In genomic region chr3:112822116-112823055, GRCh38 we compare ENCODE assay signal across 2 cellular contexts.
A peak's percentile ranks its signal among the peaks of the same experiment; 100 is the strongest.
TF ChIP-seq lines count a peak whose summit lies in the region.

No MANE protein-coding gene starts in this region.

TF ChIP-seq in K562, 482 proteins besides CTCF, POLR2A, EP300 and RAD21:
- 0 out of 2 replicates have a peak, but pooled peaks have one; percentile 23 for TF ChIP-seq NFIC (IDR thresholded peaks at IDR 0.05)
- no peak for TF ChIP-seq CEBPG (CRISPR knock-in tag; IDR thresholded peaks at IDR 0.05)
- TF ChIP-seq CEBPG (tag; conservative IDR thresholded peaks at IDR 0.05 in 1 of 2, IDR thresholded peaks at IDR 0.05 in 1 of 2) = no peak
- no peak for TF ChIP-seq ZBTB1 (CRISPR knock-in tag; IDR thresholded peaks at IDR 0.05; ENCODE audit: borderline replicate concordance, low read depth)
- TF ChIP-seq ZBTB49 (CRISPR knock-in tag; IDR thresholded peaks at IDR 0.05; ENCODE audit: borderline replicate concordance) = no peak

TF ChIP-seq in GM23338, 12 proteins besides CTCF, POLR2A, EP300 and RAD21:
- TF ChIP-seq STAT1 (IDR thresholded peaks at IDR 0.05; ENCODE audit: unreplicated experiment) (no peak), ZNF114 (CRISPR knock-in tag; IDR thresholded peaks at IDR 0.05) (no peak), NANOG (IDR thresholded peaks at IDR 0.05; ENCODE audit: borderline replicate concordance) (no peak), CREB1 (CRISPR knock-in tag; IDR thresholded peaks at IDR 0.05; ENCODE audit: low read depth) (no peak), EZH2phosphoT487 (IDR thresholded peaks at IDR 0.05; ENCODE audit: unreplicated experiment) (no peak), EZH2 (IDR thresholded peaks at IDR 0.05; ENCODE audit: low read depth, unreplicated experiment) (no peak), JUNB (IDR thresholded peaks at IDR 0.05; ENCODE audit: unreplicated experiment) (no peak), POLR2AphosphoS5 (IDR thresholded peaks at IDR 0.05; ENCODE audit: low read depth) (no peak), ZNF331 (CRISPR knock-in tag; IDR thresholded peaks at IDR 0.05; ENCODE audit: low read depth) (no peak)
- TF ChIP-seq, protein P1, sequence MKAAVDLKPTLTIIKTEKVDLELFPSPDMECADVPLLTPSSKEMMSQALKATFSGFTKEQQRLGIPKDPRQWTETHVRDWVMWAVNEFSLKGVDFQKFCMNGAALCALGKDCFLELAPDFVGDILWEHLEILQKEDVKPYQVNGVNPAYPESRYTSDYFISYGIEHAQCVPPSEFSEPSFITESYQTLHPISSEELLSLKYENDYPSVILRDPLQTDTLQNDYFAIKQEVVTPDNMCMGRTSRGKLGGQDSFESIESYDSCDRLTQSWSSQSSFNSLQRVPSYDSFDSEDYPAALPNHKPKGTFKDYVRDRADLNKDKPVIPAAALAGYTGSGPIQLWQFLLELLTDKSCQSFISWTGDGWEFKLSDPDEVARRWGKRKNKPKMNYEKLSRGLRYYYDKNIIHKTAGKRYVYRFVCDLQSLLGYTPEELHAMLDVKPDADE (IDR thresholded peaks at IDR 0.05) = no peak
- TF ChIP-seq, protein P2, sequence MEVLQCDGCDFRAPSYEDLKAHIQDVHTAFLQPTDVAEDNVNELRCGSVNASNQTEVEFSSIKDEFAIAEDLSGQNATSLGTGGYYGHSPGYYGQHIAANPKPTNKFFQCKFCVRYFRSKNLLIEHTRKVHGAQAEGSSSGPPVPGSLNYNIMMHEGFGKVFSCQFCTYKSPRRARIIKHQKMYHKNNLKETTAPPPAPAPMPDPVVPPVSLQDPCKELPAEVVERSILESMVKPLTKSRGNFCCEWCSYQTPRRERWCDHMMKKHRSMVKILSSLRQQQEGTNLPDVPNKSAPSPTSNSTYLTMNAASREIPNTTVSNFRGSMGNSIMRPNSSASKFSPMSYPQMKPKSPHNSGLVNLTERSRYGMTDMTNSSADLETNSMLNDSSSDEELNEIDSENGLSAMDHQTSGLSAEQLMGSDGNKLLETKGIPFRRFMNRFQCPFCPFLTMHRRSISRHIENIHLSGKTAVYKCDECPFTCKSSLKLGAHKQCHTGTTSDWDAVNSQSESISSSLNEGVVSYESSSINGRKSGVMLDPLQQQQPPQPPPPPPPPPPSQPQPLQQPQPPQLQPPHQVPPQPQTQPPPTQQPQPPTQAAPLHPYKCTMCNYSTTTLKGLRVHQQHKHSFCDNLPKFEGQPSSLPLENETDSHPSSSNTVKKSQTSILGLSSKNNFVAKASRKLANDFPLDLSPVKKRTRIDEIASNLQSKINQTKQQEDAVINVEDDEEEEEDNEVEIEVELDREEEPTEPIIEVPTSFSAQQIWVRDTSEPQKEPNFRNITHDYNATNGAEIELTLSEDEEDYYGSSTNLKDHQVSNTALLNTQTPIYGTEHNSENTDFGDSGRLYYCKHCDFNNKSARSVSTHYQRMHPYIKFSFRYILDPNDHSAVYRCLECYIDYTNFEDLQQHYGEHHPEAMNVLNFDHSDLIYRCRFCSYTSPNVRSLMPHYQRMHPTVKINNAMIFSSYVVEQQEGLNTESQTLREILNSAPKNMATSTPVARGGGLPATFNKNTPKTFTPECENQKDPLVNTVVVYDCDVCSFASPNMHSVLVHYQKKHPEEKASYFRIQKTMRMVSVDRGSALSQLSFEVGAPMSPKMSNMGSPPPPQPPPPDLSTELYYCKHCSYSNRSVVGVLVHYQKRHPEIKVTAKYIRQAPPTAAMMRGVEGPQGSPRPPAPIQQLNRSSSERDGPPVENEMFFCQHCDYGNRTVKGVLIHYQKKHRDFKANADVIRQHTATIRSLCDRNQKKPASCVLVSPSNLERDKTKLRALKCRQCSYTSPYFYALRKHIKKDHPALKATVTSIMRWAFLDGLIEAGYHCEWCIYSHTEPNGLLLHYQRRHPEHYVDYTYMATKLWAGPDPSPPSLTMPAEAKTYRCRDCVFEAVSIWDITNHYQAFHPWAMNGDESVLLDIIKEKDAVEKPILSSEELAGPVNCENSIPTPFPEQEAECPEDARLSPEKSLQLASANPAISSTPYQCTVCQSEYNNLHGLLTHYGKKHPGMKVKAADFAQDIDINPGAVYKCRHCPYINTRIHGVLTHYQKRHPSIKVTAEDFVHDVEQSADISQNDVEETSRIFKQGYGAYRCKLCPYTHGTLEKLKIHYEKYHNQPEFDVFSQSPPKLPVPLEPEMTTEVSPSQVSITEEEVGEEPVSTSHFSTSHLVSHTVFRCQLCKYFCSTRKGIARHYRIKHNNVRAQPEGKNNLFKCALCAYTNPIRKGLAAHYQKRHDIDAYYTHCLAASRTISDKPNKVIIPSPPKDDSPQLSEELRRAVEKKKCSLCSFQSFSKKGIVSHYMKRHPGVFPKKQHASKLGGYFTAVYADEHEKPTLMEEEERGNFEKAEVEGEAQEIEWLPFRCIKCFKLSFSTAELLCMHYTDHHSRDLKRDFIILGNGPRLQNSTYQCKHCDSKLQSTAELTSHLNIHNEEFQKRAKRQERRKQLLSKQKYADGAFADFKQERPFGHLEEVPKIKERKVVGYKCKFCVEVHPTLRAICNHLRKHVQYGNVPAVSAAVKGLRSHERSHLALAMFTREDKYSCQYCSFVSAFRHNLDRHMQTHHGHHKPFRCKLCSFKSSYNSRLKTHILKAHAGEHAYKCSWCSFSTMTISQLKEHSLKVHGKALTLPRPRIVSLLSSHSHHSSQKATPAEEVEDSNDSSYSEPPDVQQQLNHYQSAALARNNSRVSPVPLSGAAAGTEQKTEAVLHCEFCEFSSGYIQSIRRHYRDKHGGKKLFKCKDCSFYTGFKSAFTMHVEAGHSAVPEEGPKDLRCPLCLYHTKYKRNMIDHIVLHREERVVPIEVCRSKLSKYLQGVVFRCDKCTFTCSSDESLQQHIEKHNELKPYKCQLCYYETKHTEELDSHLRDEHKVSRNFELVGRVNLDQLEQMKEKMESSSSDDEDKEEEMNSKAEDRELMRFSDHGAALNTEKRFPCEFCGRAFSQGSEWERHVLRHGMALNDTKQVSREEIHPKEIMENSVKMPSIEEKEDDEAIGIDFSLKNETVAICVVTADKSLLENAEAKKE (CRISPR knock-in tag; IDR thresholded peaks at IDR 0.05) = no peak
